Comparison of ENCODE assay signal across 3 cellular contexts in genomic region chr11:75633409-75634011, GRCh38.
TF ChIP-seq lines count a peak whose summit lies in the region.

No MANE protein-coding gene starts in this region.

TF ChIP-seq in SK-N-SH, 30 proteins besides CTCF, POLR2A, EP300 and RAD21:
- TF ChIP-seq NRF1 (IDR thresholded peaks at IDR 0.05; ENCODE audit: low read depth, low read length) (no peak), REST (IDR thresholded peaks at IDR 0.05; ENCODE audit: low read depth, low read length) (no peak), USF1 (IDR thresholded peaks at IDR 0.05; ENCODE audit: borderline replicate concordance, low read depth) (no peak), SMC3 (IDR thresholded peaks at IDR 0.05; ENCODE audit: low read depth, low read length) (no peak), SIN3A (IDR thresholded peaks at IDR 0.05; ENCODE audit: borderline replicate concordance, low read depth, low read length) (no peak), RFX5 (IDR thresholded peaks at IDR 0.05; ENCODE audit: low read length) (no peak), FOSL2 (IDR thresholded peaks at IDR 0.05; ENCODE audit: borderline replicate concordance, low read depth) (no peak), GABPA (IDR thresholded peaks at IDR 0.05; ENCODE audit: low read depth) (no peak)
TF ChIP-seq in SK-N-SH: peak in this region for 0.

TF ChIP-seq in SK-N-SH treated with all-trans-retinoic acid at 6 μM for 48 hours, 23 proteins besides CTCF, POLR2A, EP300 and RAD21:
- TF ChIP-seq ZFP30 (CRISPR knock-in tag; IDR thresholded peaks at IDR 0.05), result no peak
- no peak for TF ChIP-seq ISL1 (CRISPR knock-in tag; IDR thresholded peaks at IDR 0.05)
- TF ChIP-seq RARB (CRISPR knock-in tag; IDR thresholded peaks at IDR 0.05), result no peak
- TF ChIP-seq TCF4 (CRISPR knock-in tag; IDR thresholded peaks at IDR 0.05; ENCODE audit: borderline replicate concordance), result no peak
- TF ChIP-seq ZFP3 (CRISPR knock-in tag; IDR thresholded peaks at IDR 0.05), result no peak
- TF ChIP-seq ESRRG (CRISPR knock-in tag; IDR thresholded peaks at IDR 0.05), result no peak
- TF ChIP-seq CSRNP3 (CRISPR knock-in tag; IDR thresholded peaks at IDR 0.05), result no peak

TF ChIP-seq in H1, 55 proteins besides CTCF, POLR2A, EP300 and RAD21:
- no peak for TF ChIP-seq ASH2L (IDR thresholded peaks at IDR 0.05; ENCODE audit: low read length)
- no peak for TF ChIP-seq SIX5 (IDR thresholded peaks at IDR 0.05; ENCODE audit: low read depth, low read length)
- no peak for TF ChIP-seq GABPA (IDR thresholded peaks at IDR 0.05; ENCODE audit: borderline replicate concordance, insufficient read depth, low read length)
- TF ChIP-seq KDM1A (IDR thresholded peaks at IDR 0.05; ENCODE audit: borderline replicate concordance, low read length), result no peak
- TF ChIP-seq SIRT6 (IDR thresholded peaks at IDR 0.05; ENCODE audit: low read length), result no peak
- no peak for TF ChIP-seq SUZ12 (IDR thresholded peaks at IDR 0.05; ENCODE audit: low read length)
- no peak for TF ChIP-seq PHF8 (conservative IDR thresholded peaks at IDR 0.05; ENCODE audit: low read depth, low read length)
- TF ChIP-seq TEAD4 (IDR thresholded peaks at IDR 0.05; ENCODE audit: low read depth, low read length), result no peak
- no peak for TF ChIP-seq TAF1 (IDR thresholded peaks at IDR 0.05; ENCODE audit: low read depth, low read length)
- TF ChIP-seq CHD1 (IDR thresholded peaks at IDR 0.05; ENCODE audit: low read depth, low read length), result no peak
- TF ChIP-seq RXRA (IDR thresholded peaks at IDR 0.05; ENCODE audit: insufficient read depth, low read depth, low read length), result no peak
- no peak for TF ChIP-seq USF2 (IDR thresholded peaks at IDR 0.05; ENCODE audit: low read length)
- no peak for TF ChIP-seq SRF (IDR thresholded peaks at IDR 0.05; ENCODE audit: low read depth, low read length)
- TF ChIP-seq E2F6 (IDR thresholded peaks at IDR 0.05), result no peak
- no peak for TF ChIP-seq SIN3A (conservative IDR thresholded peaks at IDR 0.05 in 1 of 2, IDR thresholded peaks at IDR 0.05 in 1 of 2; ENCODE audit: low read depth in 1 of 2, low read length in 2 of 2)
- no peak for TF ChIP-seq YY1 (IDR thresholded peaks at IDR 0.05; ENCODE audit: low read depth, low read length)
- no peak for TF ChIP-seq RNF2 (IDR thresholded peaks at IDR 0.05; ENCODE audit: borderline replicate concordance, low read depth, low read length, missing control alignments, poor library complexity, severe bottlenecking)
